21 cellular contexts compared by ENCODE assay signal in genomic region chr10:131091682-131092081, GRCh38.
"Had no signal": no experiment of that assay in that cellular context is flagged by ENCODE, and none has a peak within 500 bp of the region (broad histone marks: within the 10 kb centered on the region; RNA-seq: fewer than 3 reads in every experiment).

No MANE protein-coding gene starts in this region.

- H3K4me3 ChIP-seq: adrenal gland, PC-9 had no signal

- H3K36me3 ChIP-seq: adrenal gland had no signal

- H3K27me3 ChIP-seq: adrenal gland had no signal

- H3K27ac ChIP-seq: adrenal gland, KMS-11, PC-9, RWPE1, VCaP had no signal

- H3K9ac ChIP-seq: KMS-11 had no signal

- H3K9me3 ChIP-seq: adrenal gland had no signal

- H3K4me2 ChIP-seq: KMS-11, PC-9 had no signal

- H2AFZ ChIP-seq: PC-9 had no signal

- DNase-seq: activated B cell treated with CpG ODN at 0.5 μM for 24 hours; activated CD4-positive, alpha-beta memory T cell treated with anti-CD3 and anti-CD28 coated beads for 36 hours; activated CD4-positive, alpha-beta T cell treated with anti-CD3 and anti-CD28 coated beads for 4 hours; activated CD4-positive, alpha-beta T cell treated with anti-CD3 and anti-CD28 coated beads, Interleukin-2, amount 50 U/mL, for 1 hour; activated CD4-positive, CD25-positive, alpha-beta regulatory T cell treated with anti-CD3 and anti-CD28 coated beads, Interleukin-2, amount 50 U/mL, for 72 hours; activated CD8-positive, alpha-beta memory T cell treated with anti-CD3 and anti-CD28 coated beads, Interleukin-2, amount 50 U/mL, for 4 hours; activated gamma-delta T cell treated with Interleukin-2 at 50 U/mL for 16 hours; activated naive CD4-positive, alpha-beta T cell treated with anti-CD3 and anti-CD28 coated beads for 36 hours; activated T-cell treated with anti-CD3 and anti-CD28 coated beads for 4 hours; activated T-cell treated with anti-CD3 and anti-CD28 coated beads, Interleukin-2, amount 50 U/mL, for 4 hours; adrenal gland; central memory CD4-positive, alpha-beta T cell; PC-9; Right ventricle myocardium superior; SW 1271; T-helper 1 cell; T-helper 2 cell; T-helper 9 cell had no signal
